ENCODE assay signal across 8 cellular contexts in the genomic region with DNA sequence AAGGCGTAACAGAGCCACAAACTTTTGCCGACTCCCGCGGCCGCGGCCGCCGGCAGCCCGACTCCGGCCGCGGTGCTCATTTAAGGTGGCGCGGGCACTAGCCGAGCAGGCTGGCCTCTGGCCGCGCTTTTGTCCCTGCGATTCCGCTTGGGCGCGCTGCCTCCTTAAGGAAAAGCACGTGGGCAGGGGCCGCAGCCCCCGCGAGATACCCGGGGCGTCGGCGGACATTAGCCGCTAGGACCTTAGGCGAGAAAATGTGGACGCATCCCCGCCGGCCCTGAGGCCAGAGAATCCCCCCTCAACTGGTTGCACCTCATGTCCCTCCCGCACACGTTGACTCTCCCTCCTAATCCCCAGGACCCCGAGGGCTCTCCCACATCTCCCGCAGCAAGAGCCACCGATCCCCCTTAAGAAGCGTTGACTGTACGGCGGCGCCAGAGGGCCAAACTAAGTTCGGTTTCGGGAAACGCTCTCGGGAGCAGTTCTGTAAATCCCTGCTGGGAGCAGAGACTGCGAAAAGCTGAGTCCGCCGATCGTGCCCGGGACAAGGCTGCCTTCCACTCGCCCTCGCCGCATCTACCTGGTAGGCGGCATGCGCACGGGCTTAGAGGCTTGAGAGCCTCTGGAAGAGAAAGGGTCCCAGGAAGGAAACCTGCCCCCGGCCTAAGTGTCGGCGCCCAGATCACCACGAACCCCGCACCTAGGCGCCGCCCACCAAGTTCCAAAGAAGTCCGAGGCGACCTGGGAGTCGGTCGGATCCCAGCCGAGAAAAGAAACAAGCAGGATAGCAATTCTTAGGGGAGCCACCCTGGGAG. TPM values are rescaled to one million over a fixed set of nuclear protein-coding genes. Genes with fewer than 3 reads are reported as not detected.
DNase-seq lines count a peak whose midpoint lies in the region; ATAC-seq and TF ChIP-seq lines count a peak whose summit lies in the region.

No MANE protein-coding gene starts in this region.

- H3K9me3 ChIP-seq in mesodermal cell (ENCODE audit: control insufficient read depth, low read length), result no peaks in the 10 kb centered on the region

- H3K4me3 ChIP-seq in epithelial cell of esophagus (ENCODE audit: low read length) (peak overlapping the region; percentile 73), mesodermal cell (ENCODE audit: extremely low read depth, insufficient read depth, low read length, poor library complexity, severe bottlenecking) (peak overlapping the region; percentile 72)

- peaks cover 23% of the 10 kb centered on the region for H3K4me1 ChIP-seq in mesodermal cell (ENCODE audit: control insufficient read depth, insufficient read depth, low read length, poor library complexity, severe bottlenecking)

- 0 to 1% methylated on average over 61 to 67 of the region's 70 CpGs for WGBS in mesodermal cell (ENCODE audit: insufficient coverage in 2 of 2), 2 experiments

- no peaks in the 10 kb centered on the region for H3K36me3 ChIP-seq in mesodermal cell (ENCODE audit: control insufficient read depth, insufficient read depth, low read length)

- peak; percentile 48 for ATAC-seq in GM19023 (IDR thresholded peaks at IDR 0.05; ENCODE audit: unreplicated experiment)

- TF ChIP-seq CTCF in epithelial cell of esophagus (IDR thresholded peaks at IDR 0.05; ENCODE audit: insufficient read depth, low read depth, low read length, missing control alignments), result peak; percentile 1

- DNase-seq in AG08396 (ENCODE audit: low spot score), result peak; percentile 91
- peak; percentile 87 for DNase-seq in HK-2 (ENCODE audit: unreplicated experiment)
- peak; percentile 80 to 84 for DNase-seq in NOMO-1 (lab: John Stamatoyannopoulos, UW; ENCODE audit: unreplicated experiment in 2 of 2)
- peak; percentile 46 for DNase-seq in activated T-cell treated with anti-CD3 and anti-CD28 coated beads for 1 hour (ENCODE audit: low read depth)
- DNase-seq in epithelial cell of esophagus (ENCODE audit: low read depth), result peak; percentile 93
- peak; percentile 55 for DNase-seq in stimulated activated CD8-positive, alpha-beta memory T cell treated with anti-CD3 and anti-CD28 coated beads, Interleukin-7, amount 100 ng/mL, for 24 hours (ENCODE audit: low read depth)

- peak overlapping the region; percentile 73 for H3K27ac ChIP-seq in mesodermal cell (ENCODE audit: low read depth, low read length, severe bottlenecking)

RNA-seq across cellular contexts. Expression of gene SATB2, which starts 1.8 kb away (rescaled TPM):
- polyA plus RNA-seq in mesodermal cell (2013, experiment 1 of 2), result 7.0 TPM
- 5.4 TPM for polyA plus RNA-seq in mesodermal cell (2013, experiment 2 of 2)

Comparison
In these comparisons a context has a peak if more than half of its experiments do, and no peak if none do; other contexts are left out.
1. Peak in every context shown above with its lines: DNase-seq, ATAC-seq, H3K4me3 ChIP-seq and H3K27ac ChIP-seq.